15 cellular contexts compared by ENCODE assay signal in genomic region chr12:120037851-120038250, GRCh38. TPM values are rescaled to one million over a fixed set of nuclear protein-coding genes. Genes with fewer than 3 reads are reported as not detected.
"Had no signal": no experiment of that assay in that cellular context is flagged by ENCODE, and none has a peak within 500 bp of the region (broad histone marks: within the 10 kb centered on the region; RNA-seq: fewer than 3 reads in every experiment).

No MANE protein-coding gene starts in this region.

- H3K4me3 Mint-ChIP-seq: dendritic cell treated with granulocyte-macrophage colony-stimulating factor and Interleukin-4, amounts not matched to agents 40 ng/mL and 50 ng/mL, for 4 days; natural killer cell; type B pancreatic cell had no signal

- H3K9me3 Mint-ChIP-seq: dendritic cell treated with granulocyte-macrophage colony-stimulating factor and Interleukin-4, amounts not matched to agents 40 ng/mL and 50 ng/mL, for 4 days; natural killer cell; type B pancreatic cell had no signal

- ATAC-seq: foreskin keratinocyte; left lung; natural killer cell; stimulated activated naive CD8-positive, alpha-beta T cell treated with anti-CD3 and anti-CD28 coated beads, Interleukin-15, Interleukin-2, amounts not matched to agents 100 U/mL and 50 U/mL, for 24 hours had no signal

- H3K9me3 ChIP-seq: ascending aorta, left lung, suprapubic skin had no signal

- H3K27me3 Mint-ChIP-seq: type B pancreatic cell had no signal

- H3K36me3 ChIP-seq: ascending aorta, left lung, suprapubic skin had no signal

- H3K36me3 Mint-ChIP-seq: natural killer cell, type B pancreatic cell had no signal

- H3K27ac ChIP-seq: ascending aorta, foreskin keratinocyte, left lung, suprapubic skin had no signal

- H3K4me1 ChIP-seq: ascending aorta, left lung had no signal

- H3K4me3 ChIP-seq: ascending aorta, left lung, suprapubic skin had no signal

- H3K27me3 ChIP-seq: ascending aorta, foreskin keratinocyte, left lung, suprapubic skin had no signal

- H3K27ac Mint-ChIP-seq: dendritic cell treated with granulocyte-macrophage colony-stimulating factor and Interleukin-4, amounts not matched to agents 40 ng/mL and 50 ng/mL, for 4 days; natural killer cell; type B pancreatic cell had no signal

- DNase-seq: activated CD4-positive, alpha-beta T cell treated with anti-CD3 and anti-CD28 coated beads, Interleukin-2, amount 50 U/mL, for 1 hour; activated CD8-positive, alpha-beta memory T cell treated with anti-CD3 and anti-CD28 coated beads for 24 hours; activated naive CD4-positive, alpha-beta T cell treated with Interleukin-2 at 50 U/mL for 16 hours; effector memory CD4-positive, alpha-beta T cell; foreskin keratinocyte; left lung; natural killer cell; retina; stimulated activated CD4-positive, alpha-beta T cell treated with anti-CD3 and anti-CD28 coated beads, Interleukin-4, amount 100 ng/mL, for 4 hours; stimulated activated CD8-positive, alpha-beta memory T cell treated with anti-CD3 and anti-CD28 coated beads, Interleukin-4, amount 100 ng/mL, for 48 hours; stimulated activated naive CD8-positive, alpha-beta T cell treated with anti-CD3 and anti-CD28 coated beads, Interleukin-15, Interleukin-2, amounts not matched to agents 100 U/mL and 50 U/mL, for 24 hours had no signal

- H3K4me1 Mint-ChIP-seq: natural killer cell had no signal

RNA-seq across cellular contexts. Expression of gene BICDL1, which starts 48.8 kb away (rescaled TPM):
- total RNA-seq: ascending aorta had no signal
